ENCODE assay signal across 9 cellular contexts in the genomic region with DNA sequence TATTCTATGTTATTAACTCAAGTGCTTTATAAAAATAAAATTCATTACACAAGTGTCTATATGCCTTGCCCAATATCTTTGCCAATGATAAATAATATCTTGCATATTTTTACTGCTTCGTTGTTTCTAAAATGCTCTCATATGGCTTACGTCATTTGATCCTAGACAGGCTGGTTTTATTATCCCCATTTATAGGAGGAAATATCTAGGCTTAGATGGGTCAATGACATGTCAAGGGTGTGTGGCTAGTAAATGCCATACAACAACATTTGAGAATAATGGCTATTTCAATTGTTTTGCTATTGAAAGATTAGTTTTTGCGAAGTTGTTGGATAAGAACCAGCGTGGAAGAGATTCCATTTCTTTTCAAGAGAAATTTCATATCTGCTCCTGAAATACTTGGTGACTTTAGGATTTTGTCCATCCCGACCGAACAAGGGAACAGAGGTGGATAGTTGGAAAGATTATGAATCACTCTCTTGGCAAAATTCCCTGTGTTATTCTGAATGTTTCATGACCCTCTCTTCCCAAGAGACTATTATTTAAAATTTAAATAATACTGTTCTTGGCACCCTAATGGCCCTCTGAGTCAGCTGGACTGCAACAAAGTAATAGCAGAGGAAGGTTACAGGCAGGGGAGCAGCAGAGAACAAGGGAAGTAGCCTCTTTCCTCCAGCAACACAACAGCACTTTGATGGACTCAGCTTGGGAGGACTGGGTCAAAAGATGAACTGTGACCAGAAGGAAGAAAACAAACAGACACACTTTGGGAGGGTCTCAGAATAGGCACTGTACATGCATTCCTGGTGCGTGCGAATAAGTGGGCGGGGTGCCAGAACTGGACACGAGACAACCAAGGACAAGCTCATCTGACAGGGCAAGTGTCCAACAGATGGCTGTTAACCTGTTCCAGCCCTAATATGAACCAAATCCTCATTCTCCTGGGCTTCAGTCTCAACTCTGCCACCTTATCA.
DNase-seq lines count a peak whose midpoint lies in the region; FAIRE-seq and TF ChIP-seq lines count a peak whose summit lies in the region.
"Had no signal": no experiment of that assay in that cellular context is flagged by ENCODE, and none has a peak within 500 bp of the region (broad histone marks: within the 10 kb centered on the region; RNA-seq: fewer than 3 reads in every experiment).

No MANE protein-coding gene starts in this region.

- no peaks in the 10 kb centered on the region for H3K27me3 ChIP-seq in CD4-positive, alpha-beta memory T cell (ENCODE audit: insufficient read depth, low read length)
- no peaks in the 10 kb centered on the region for H3K27me3 ChIP-seq in small intestine (ENCODE audit: control insufficient read depth in 2 of 2, insufficient read depth in 2 of 2, low read length in 2 of 2)

- FAIRE-seq in small intestine (lab: Jason Lieb, UNC): no peak

- H3K9me3 ChIP-seq in CD4-positive, alpha-beta memory T cell (ENCODE audit: control insufficient read depth in 1 of 2, low read length in 2 of 2): no peaks in the 10 kb centered on the region
- no peaks in the 10 kb centered on the region for H3K9me3 ChIP-seq in small intestine (ENCODE audit: control insufficient read depth, low read depth)

- no peaks in the 10 kb centered on the region for H3K36me3 ChIP-seq in CD4-positive, alpha-beta memory T cell (ENCODE audit: insufficient read depth, low read length)
- no peaks in the 10 kb centered on the region for H3K36me3 ChIP-seq in small intestine (ENCODE audit: control insufficient read depth in 2 of 2, insufficient read depth in 2 of 2, low read length in 2 of 2)

- POLR2A ChIA-PET in CD4-positive, alpha-beta memory T cell (lab: Charles Lee; ENCODE audit: partially characterized antibody): no interaction called here

- no peak overlapping the region for H3K27ac Mint-ChIP-seq in CD4-positive, alpha-beta memory T cell
- H3K27ac Mint-ChIP-seq: activated T-cell treated with anti-CD3 and anti-CD28 coated beads, Interleukin-2, amount 50 U/mL, for 72 hours had no signal

- intact Hi-C loops in CD4-positive, alpha-beta memory T cell (cut with micrococcal nuclease): no loop called here

- H3K4me1 ChIP-seq in CD4-positive, alpha-beta memory T cell (ENCODE audit: insufficient read depth, low read length): no peaks in the 10 kb centered on the region
- no peaks in the 10 kb centered on the region for H3K4me1 ChIP-seq in small intestine (ENCODE audit: control insufficient read depth in 2 of 2, insufficient read depth in 1 of 2, low read depth in 1 of 2, low read length in 1 of 2)

- TF ChIP-seq CTCF in fibroblast of villous mesenchyme (IDR thresholded peaks at IDR 0.05; ENCODE audit: insufficient read depth, low read depth, low read length): no peak

- 55 to 72% (median 68%) methylated on average over 10 of the region's 10 CpGs for WGBS in small intestine, 3 donors

- no peaks in the 10 kb centered on the region for H3K36me3 Mint-ChIP-seq in CD4-positive, alpha-beta memory T cell

- CTCF ChIA-PET in CD4-positive, alpha-beta memory T cell (lab: Charles Lee; ENCODE audit: partially characterized antibody): no interaction called here

- peaks cover 1 to 8% of the 10 kb centered on the region in 2 donors for H3K27me3 Mint-ChIP-seq in CD4-positive, alpha-beta memory T cell

- no peaks in the 10 kb centered on the region for H3K4me1 Mint-ChIP-seq in CD4-positive, alpha-beta memory T cell

- H3K4me3 ChIP-seq in fibroblast of villous mesenchyme (ENCODE audit: low read depth, low read length) (no peak overlapping the region), small intestine (ENCODE audit: low read depth in 1 of 2, low read length in 2 of 2) (no peak overlapping the region)
- H3K4me3 ChIP-seq in CD4-positive, alpha-beta memory T cell (ENCODE audit: low read length in 2 of 2): no peak overlapping the region

- no peak overlapping the region for H3K4me3 Mint-ChIP-seq in CD4-positive, alpha-beta memory T cell
- H3K4me3 Mint-ChIP-seq: activated T-cell treated with anti-CD3 and anti-CD28 coated beads, Interleukin-2, amount 50 U/mL, for 72 hours had no signal

- DNase-seq in DMS79 (lab: John Stamatoyannopoulos, UW) (peak; percentile 35), SHP77 (lab: John Stamatoyannopoulos, UW) (peak; percentile 22), fibroblast of villous mesenchyme (ENCODE audit: low read depth) (peak; percentile 84), pons (ENCODE audit: low spot score) (peak; percentile 17), medulla oblongata (ENCODE audit: extremely low spot score) (no peak), NCI-H1930 (lab: John Stamatoyannopoulos, UW) (no peak), small intestine (no peak)
- DNase-seq in CD4-positive, alpha-beta memory T cell: no peak
- DNase-seq: activated T-cell treated with anti-CD3 and anti-CD28 coated beads, Interleukin-2, amount 50 U/mL, for 72 hours had no signal

- no peak overlapping the region for H3K27ac ChIP-seq in CD4-positive, alpha-beta memory T cell (ENCODE audit: low read depth, low read length)
- H3K27ac ChIP-seq in small intestine (ENCODE audit: low read depth in 1 of 2, low read length in 1 of 2): peak overlapping the region in 1 of 2 donors; percentile 69

- H3K9me3 Mint-ChIP-seq in CD4-positive, alpha-beta memory T cell: no peaks in the 10 kb centered on the region
- H3K9me3 Mint-ChIP-seq: activated T-cell treated with anti-CD3 and anti-CD28 coated beads, Interleukin-2, amount 50 U/mL, for 72 hours had no signal

Comparison
In these comparisons a context has a peak if more than half of its experiments do, and no peak if none do; other contexts are left out.
1. DNase-seq: peak in DMS79 (single experiment), SHP77 (2 of 2), fibroblast of villous mesenchyme (single experiment) and pons (single experiment); none in medulla oblongata (single experiment), CD4-positive, alpha-beta memory T cell (0 of 5), NCI-H1930 (0 of 2) and small intestine (single experiment).